ENCODE assay signal across 1 cellular context in the genomic region with DNA sequence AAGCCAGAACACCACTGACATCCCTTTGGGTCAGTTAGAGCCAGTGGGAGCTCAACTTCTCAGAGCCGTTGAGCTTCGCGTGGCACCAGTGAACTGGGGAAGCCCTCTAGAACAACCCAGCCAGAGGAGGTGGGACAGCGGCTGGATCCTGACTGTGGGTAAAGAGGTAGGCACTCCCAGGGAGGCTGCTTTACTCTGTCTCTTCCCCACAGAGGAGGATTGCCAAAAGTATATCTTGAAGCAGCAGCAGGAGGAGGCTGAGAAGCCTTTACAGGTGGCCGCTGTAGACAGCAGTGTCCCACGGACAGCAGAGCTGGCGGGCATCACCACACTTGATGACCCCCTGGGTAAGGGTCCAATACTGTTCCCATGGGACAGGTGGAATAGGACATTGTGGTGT.
TF ChIP-seq lines count a peak whose summit lies in the region.

No MANE protein-coding gene starts in this region.

TF ChIP-seq in GM12878, 131 proteins besides CTCF, POLR2A, EP300 and RAD21:
- no peak for TF ChIP-seq SIX5 (IDR thresholded peaks at IDR 0.05; ENCODE audit: low read depth, low read length, severe bottlenecking)
- no peak for TF ChIP-seq SREBF2 (IDR thresholded peaks at IDR 0.05; ENCODE audit: low read length)
- TF ChIP-seq GABPA (IDR thresholded peaks at IDR 0.05; ENCODE audit: low read depth) = no peak
- TF ChIP-seq, protein P1, sequence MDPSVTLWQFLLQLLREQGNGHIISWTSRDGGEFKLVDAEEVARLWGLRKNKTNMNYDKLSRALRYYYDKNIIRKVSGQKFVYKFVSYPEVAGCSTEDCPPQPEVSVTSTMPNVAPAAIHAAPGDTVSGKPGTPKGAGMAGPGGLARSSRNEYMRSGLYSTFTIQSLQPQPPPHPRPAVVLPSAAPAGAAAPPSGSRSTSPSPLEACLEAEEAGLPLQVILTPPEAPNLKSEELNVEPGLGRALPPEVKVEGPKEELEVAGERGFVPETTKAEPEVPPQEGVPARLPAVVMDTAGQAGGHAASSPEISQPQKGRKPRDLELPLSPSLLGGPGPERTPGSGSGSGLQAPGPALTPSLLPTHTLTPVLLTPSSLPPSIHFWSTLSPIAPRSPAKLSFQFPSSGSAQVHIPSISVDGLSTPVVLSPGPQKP (IDR thresholded peaks at IDR 0.05; ENCODE audit: low read depth, low read length) = no peak
- TF ChIP-seq, protein P2, sequence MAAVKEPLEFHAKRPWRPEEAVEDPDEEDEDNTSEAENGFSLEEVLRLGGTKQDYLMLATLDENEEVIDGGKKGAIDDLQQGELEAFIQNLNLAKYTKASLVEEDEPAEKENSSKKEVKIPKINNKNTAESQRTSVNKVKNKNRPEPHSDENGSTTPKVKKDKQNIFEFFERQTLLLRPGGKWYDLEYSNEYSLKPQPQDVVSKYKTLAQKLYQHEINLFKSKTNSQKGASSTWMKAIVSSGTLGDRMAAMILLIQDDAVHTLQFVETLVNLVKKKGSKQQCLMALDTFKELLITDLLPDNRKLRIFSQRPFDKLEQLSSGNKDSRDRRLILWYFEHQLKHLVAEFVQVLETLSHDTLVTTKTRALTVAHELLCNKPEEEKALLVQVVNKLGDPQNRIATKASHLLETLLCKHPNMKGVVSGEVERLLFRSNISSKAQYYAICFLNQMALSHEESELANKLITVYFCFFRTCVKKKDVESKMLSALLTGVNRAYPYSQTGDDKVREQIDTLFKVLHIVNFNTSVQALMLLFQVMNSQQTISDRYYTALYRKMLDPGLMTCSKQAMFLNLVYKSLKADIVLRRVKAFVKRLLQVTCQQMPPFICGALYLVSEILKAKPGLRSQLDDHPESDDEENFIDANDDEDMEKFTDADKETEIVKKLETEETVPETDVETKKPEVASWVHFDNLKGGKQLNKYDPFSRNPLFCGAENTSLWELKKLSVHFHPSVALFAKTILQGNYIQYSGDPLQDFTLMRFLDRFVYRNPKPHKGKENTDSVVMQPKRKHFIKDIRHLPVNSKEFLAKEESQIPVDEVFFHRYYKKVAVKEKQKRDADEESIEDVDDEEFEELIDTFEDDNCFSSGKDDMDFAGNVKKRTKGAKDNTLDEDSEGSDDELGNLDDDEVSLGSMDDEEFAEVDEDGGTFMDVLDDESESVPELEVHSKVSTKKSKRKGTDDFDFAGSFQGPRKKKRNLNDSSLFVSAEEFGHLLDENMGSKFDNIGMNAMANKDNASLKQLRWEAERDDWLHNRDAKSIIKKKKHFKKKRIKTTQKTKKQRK (IDR thresholded peaks at IDR 0.05; ENCODE audit: low read depth, low read length) = no peak
- no peak for TF ChIP-seq CREM (IDR thresholded peaks at IDR 0.05; ENCODE audit: low read depth)
- TF ChIP-seq EED (IDR thresholded peaks at IDR 0.05; ENCODE audit: low read depth) = no peak
- TF ChIP-seq SMC3 (IDR thresholded peaks at IDR 0.05; ENCODE audit: borderline replicate concordance, low read length) = no peak
- no peak for TF ChIP-seq ZSCAN29 (IDR thresholded peaks at IDR 0.05)
- TF ChIP-seq GATAD2B (conservative IDR thresholded peaks at IDR 0.05; ENCODE audit: low read depth) = no peak
- TF ChIP-seq MTA2 (IDR thresholded peaks at IDR 0.05; ENCODE audit: low read depth) = no peak
- TF ChIP-seq IKZF2 (IDR thresholded peaks at IDR 0.05) = no peak
- no peak for TF ChIP-seq RFX5 (IDR thresholded peaks at IDR 0.05; ENCODE audit: low read depth, low read length)
- no peak for TF ChIP-seq RCOR1 (conservative IDR thresholded peaks at IDR 0.05; ENCODE audit: low read depth, low read length)
- TF ChIP-seq MYB (IDR thresholded peaks at IDR 0.05; ENCODE audit: borderline replicate concordance, low read depth, low read length) = no peak
- TF ChIP-seq, protein P3, sequence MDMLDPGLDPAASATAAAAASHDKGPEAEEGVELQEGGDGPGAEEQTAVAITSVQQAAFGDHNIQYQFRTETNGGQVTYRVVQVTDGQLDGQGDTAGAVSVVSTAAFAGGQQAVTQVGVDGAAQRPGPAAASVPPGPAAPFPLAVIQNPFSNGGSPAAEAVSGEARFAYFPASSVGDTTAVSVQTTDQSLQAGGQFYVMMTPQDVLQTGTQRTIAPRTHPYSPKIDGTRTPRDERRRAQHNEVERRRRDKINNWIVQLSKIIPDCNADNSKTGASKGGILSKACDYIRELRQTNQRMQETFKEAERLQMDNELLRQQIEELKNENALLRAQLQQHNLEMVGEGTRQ (IDR thresholded peaks at IDR 0.05; ENCODE audit: borderline replicate concordance, low read depth, low read length) = no peak
- no peak for TF ChIP-seq KAT2A (conservative IDR thresholded peaks at IDR 0.05; ENCODE audit: control insufficient read depth, low read depth, low read length)
TF ChIP-seq in GM12878: peak in this region for 0.
